In genomic region chr10:35341521-35341920, GRCh38 we compare ENCODE assay signal across 8 cellular contexts. TPM values are rescaled to one million over a fixed set of nuclear protein-coding genes. Genes with fewer than 3 reads are reported as not detected.
DNase-seq lines count a peak whose midpoint lies in the region; ATAC-seq, FAIRE-seq and TF ChIP-seq lines count a peak whose summit lies in the region.

No MANE protein-coding gene starts in this region.

- SMC1A ChIA-PET in GM12878 (lab: Charles Lee; ENCODE audit: uncharacterized antibody, unreplicated experiment) = interaction anchor here (0.6 to 5.6 kb wide), 9 partner anchors 11 to 1117 kb away, joined by 3 to 58 read pairs (median 3); no protein-coding TSS in a partner anchor

- H3K27me3 ChIP-seq in GM12878 (replicated peaks in 1 of 2; ENCODE audit: control insufficient read depth in 2 of 2, insufficient read depth in 2 of 2, low read length in 1 of 2) = no peaks in the 10 kb centered on the region
- no peaks in the 10 kb centered on the region for H3K27me3 ChIP-seq in sigmoid colon

- POLR2A ChIA-PET in GM12878 (lab: Charles Lee) = interaction anchor here (0.5 to 3.2 kb wide), 3 partner anchors 9 to 538 kb away, joined by 3 to 22 read pairs (median 3); no protein-coding TSS in a partner anchor

- no peak overlapping the region for H3K9ac ChIP-seq in GM12878 (ENCODE audit: control insufficient read depth, insufficient read depth, low read length)

- ATAC-seq in GM18502 (IDR thresholded peaks at IDR 0.05; ENCODE audit: poor library complexity, unreplicated experiment) (peak; percentile 75), GM21360 (IDR thresholded peaks at IDR 0.05; ENCODE audit: unreplicated experiment) (peak; percentile 74), HG03175 (IDR thresholded peaks at IDR 0.05; ENCODE audit: unreplicated experiment) (peak; percentile 80), GM12878 (peak; percentile 80)

- TF ChIP-seq EP300 in GM12878 (IDR thresholded peaks at IDR 0.05; ENCODE audit: borderline replicate concordance in 1 of 2, control insufficient read depth in 1 of 2, low read depth in 2 of 2, low read length in 2 of 2) (peak in 1 of 2 experiments; percentile 66; a peak in 1 of 4 replicates), sigmoid colon (IDR thresholded peaks at IDR 0.05) (no peak)

- H3K4me1 ChIP-seq in GM12878 (ENCODE audit: control insufficient read depth, insufficient read depth, low read length) (peaks cover 24% of the 10 kb centered on the region), sigmoid colon (peaks cover 0 to 66% (median 47%) of the 10 kb centered on the region in 4 donors)

- no peak for TF ChIP-seq CTCF in GM12878 (IDR thresholded peaks at IDR 0.05 in 2 of 3, conservative IDR thresholded peaks at IDR 0.05 in 1 of 3; ENCODE audit: control insufficient read depth in 2 of 3, extremely low read depth in 1 of 3, insufficient read depth in 1 of 3, low read depth in 3 of 3, low read length in 3 of 3)
- TF ChIP-seq CTCF in sigmoid colon (IDR thresholded peaks at IDR 0.05) = no peak

- FAIRE-seq in GM12878 (lab: Jason Lieb, UNC) = peak; percentile 97

- H3K36me3 ChIP-seq in GM12878 (ENCODE audit: control insufficient read depth in 2 of 2, insufficient read depth in 2 of 2, low read length in 1 of 2) = no peaks in the 10 kb centered on the region
- H3K36me3 ChIP-seq in sigmoid colon = no peaks in the 10 kb centered on the region

- H3K4me2 ChIP-seq in GM12878 (ENCODE audit: control insufficient read depth, insufficient read depth) = peak overlapping the region; percentile 96

- peak overlapping the region; percentile 73; the same call in 1 of the 2 replicates for H3K27ac ChIP-seq in GM12878 (ENCODE audit: control insufficient read depth, insufficient read depth)
- H3K27ac ChIP-seq in sigmoid colon = peak overlapping the region in 2 of 4 donors; percentile 32 to 48

- no peak overlapping the region for H2AFZ ChIP-seq in GM12878 (ENCODE audit: control insufficient read depth, low read depth, low read length)

- in situ Hi-C loops in GM12878 (cut with MboI) = no loop called here

- TF ChIP-seq RAD21 in GM12878 (IDR thresholded peaks at IDR 0.05; ENCODE audit: insufficient read depth, low read depth, low read length) = peak; percentile 12; the same call in 1 of the 2 replicates

- H3K9me3 ChIP-seq in GM12878 (replicated peaks; ENCODE audit: control insufficient read depth, insufficient read depth, low read length) = no peaks in the 10 kb centered on the region
- H3K9me3 ChIP-seq in sigmoid colon = no peaks in the 10 kb centered on the region

- H4K20me1 ChIP-seq in GM12878 (ENCODE audit: control insufficient read depth, insufficient read depth) = no peaks in the 10 kb centered on the region; the same call in 1 of the 2 replicates

- no peak for TF ChIP-seq POLR2A in GM12878 (IDR thresholded peaks at IDR 0.05; ENCODE audit: low read depth, low read length)
- TF ChIP-seq POLR2A in sigmoid colon (IDR thresholded peaks at IDR 0.05) = no peak

- RAD21 ChIA-PET in GM12878 (lab: Charles Lee; ENCODE audit: unreplicated experiment) = interaction anchor here (0.9 to 1.4 kb wide), 7 partner anchors 9 to 182 kb away, joined by 3 to 12 read pairs (median 3); no protein-coding TSS in a partner anchor

- intact Hi-C loops in GM12878 (cut with micrococcal nuclease; ENCODE audit: unreplicated experiment) (loop anchor here (1.0 to 2.0 kb wide), 2 partner anchors 15 to 38 kb away; no protein-coding TSS in a partner anchor), sigmoid colon (cut with DNase I) (no loop called here)

- H3K4me3 ChIP-seq in GM12878 = peak overlapping the region; percentile 55
- no peak overlapping the region for H3K4me3 ChIP-seq in sigmoid colon

- BruUV-seq in GM12878 (replicated peaks; lab: Mats Ljungman, UMichigan) = no TSS peak

- 2% methylated on average over 4 of the region's 4 CpGs for WGBS in GM12878 (ENCODE audit: insufficient coverage, insufficient replicate concordance, low lambda C conversion rate, missing lambda C conversion rate)
- 39 to 72% methylated on average over 4 of the region's 4 CpGs for WGBS in sigmoid colon, 2 donors

- peaks cover 64% of the 10 kb centered on the region for H3K79me2 ChIP-seq in GM12878 (ENCODE audit: control insufficient read depth, insufficient read depth, low read length)

- CTCF ChIA-PET in GM12878 (lab: Yijun Ruan, JAX) = interaction anchor here (0.6 to 1.6 kb wide), 4 partner anchors 10 to 14 kb away, joined by 3 to 7 read pairs (median 4); no protein-coding TSS in a partner anchor

- DNase-seq in GM12878 (ENCODE audit: low read depth, low spot score) (peak; percentile 80), NCI-H146 treated with DMSO at 0.1 percent for 48 hours (lab: John Stamatoyannopoulos, UW; ENCODE audit: unreplicated experiment) (no peak), sigmoid colon (no peak), CD1c-positive myeloid dendritic cell (ENCODE audit: extremely low spot score) (no peak)
- no peak for DNase-seq in effector CD4-positive, alpha-beta T cell

TF ChIP-seq in GM12878, 131 proteins besides CTCF, POLR2A, EP300 and RAD21 (continues in another document):
- TF ChIP-seq, protein P1, sequence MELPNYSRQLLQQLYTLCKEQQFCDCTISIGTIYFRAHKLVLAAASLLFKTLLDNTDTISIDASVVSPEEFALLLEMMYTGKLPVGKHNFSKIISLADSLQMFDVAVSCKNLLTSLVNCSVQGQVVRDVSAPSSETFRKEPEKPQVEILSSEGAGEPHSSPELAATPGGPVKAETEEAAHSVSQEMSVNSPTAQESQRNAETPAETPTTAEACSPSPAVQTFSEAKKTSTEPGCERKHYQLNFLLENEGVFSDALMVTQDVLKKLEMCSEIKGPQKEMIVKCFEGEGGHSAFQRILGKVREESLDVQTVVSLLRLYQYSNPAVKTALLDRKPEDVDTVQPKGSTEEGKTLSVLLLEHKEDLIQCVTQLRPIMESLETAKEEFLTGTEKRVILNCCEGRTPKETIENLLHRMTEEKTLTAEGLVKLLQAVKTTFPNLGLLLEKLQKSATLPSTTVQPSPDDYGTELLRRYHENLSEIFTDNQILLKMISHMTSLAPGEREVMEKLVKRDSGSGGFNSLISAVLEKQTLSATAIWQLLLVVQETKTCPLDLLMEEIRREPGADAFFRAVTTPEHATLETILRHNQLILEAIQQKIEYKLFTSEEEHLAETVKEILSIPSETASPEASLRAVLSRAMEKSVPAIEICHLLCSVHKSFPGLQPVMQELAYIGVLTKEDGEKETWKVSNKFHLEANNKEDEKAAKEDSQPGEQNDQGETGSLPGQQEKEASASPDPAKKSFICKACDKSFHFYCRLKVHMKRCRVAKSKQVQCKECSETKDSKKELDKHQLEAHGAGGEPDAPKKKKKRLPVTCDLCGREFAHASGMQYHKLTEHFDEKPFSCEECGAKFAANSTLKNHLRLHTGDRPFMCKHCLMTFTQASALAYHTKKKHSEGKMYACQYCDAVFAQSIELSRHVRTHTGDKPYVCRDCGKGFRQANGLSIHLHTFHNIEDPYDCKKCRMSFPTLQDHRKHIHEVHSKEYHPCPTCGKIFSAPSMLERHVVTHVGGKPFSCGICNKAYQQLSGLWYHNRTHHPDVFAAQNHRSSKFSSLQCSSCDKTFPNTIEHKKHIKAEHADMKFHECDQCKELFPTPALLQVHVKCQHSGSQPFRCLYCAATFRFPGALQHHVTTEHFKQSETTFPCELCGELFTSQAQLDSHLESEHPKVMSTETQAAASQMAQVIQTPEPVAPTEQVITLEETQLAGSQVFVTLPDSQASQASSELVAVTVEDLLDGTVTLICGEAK (IDR thresholded peaks at IDR 0.05; ENCODE audit: borderline replicate concordance) = no peak; the same call in 1 of the 2 replicates
- TF ChIP-seq PAX8 (IDR thresholded peaks at IDR 0.05) (no peak), IRF3 (IDR thresholded peaks at IDR 0.05) (no peak), ZNF274 (IDR thresholded peaks at IDR 0.05; ENCODE audit: insufficient read depth, insufficient read length) (no peak), USF2 (IDR thresholded peaks at IDR 0.05; ENCODE audit: borderline replicate concordance, low read depth, low read length) (no peak), POLR2AphosphoS2 (IDR thresholded peaks at IDR 0.05; ENCODE audit: low read depth, low read length) (no peak), RUNX3 (IDR thresholded peaks at IDR 0.05; ENCODE audit: low read length) (peak; percentile 48; the same call in 1 of the 2 replicates), NRF1 (conservative IDR thresholded peaks at IDR 0.05; ENCODE audit: low read depth, low read length) (no peak)

RNA-seq across cellular contexts. Expression of gene CCNY, which starts 5.2 kb away (rescaled TPM):
- 18.2 and 19.4 TPM in 2 replicates for total RNA-seq in GM12878 (2013; cell fraction: nucleolus; rRNA removed)
- total RNA-seq in GM12878 (2014; rRNA removed) (26.8 and 28.1 TPM in 2 replicates), GM12878 (2014; rRNA removed; fragmentation: Illumina TruSeq; extraction: Trizol) (23.6 and 25.3 TPM in 2 replicates), GM12878 (2021) (47.8 and 50.0 TPM in 2 replicates), sigmoid colon (10 to 100 TPM; 35.7 to 45.7 (median 40.7) TPM)
- polyA plus RNA-seq in GM12878 (2011; ENCODE audit: low read depth) = 13.3 TPM
- polyA plus RNA-seq in GM12878 (2011; rRNA removed) (47.3 and 47.9 TPM in 2 replicates), GM12878 (2014; fragmentation: Illumina TruSeq; extraction: Trizol) (43.9 and 48.5 TPM in 2 replicates), GM12878 (2014; fragmentation: Nextera tagmentation; extraction: Ambion mirVana) (1 to 10 TPM; 6.5 to 7.7 TPM), GM12878 (2014; rRNA removed) (29.6 and 34.2 TPM in 2 replicates), GM12878 (2016; fragmentation: Nextera tagmentation; extraction: Ambion mirVana) (1 to 10 TPM; 3.6 to 5.0 TPM), sigmoid colon (10 to 100 TPM; 24.0 to 27.7 (median 25.2) TPM)
- polyA plus RNA-seq in GM12878 (2011; cell fraction: cytosol; rRNA removed) = 21.0 and 23.0 TPM in 2 replicates
- 10.0 and 14.8 TPM in 2 replicates for polyA plus RNA-seq in GM12878 (2011; cell fraction: nucleus; rRNA removed)
- 22.2 and 22.7 TPM in 2 replicates for polyA plus RNA-seq in GM12878 (2012)
- polyA minus RNA-seq in GM12878 (2011; rRNA and poly(A)+ RNA removed) = 59.8 and 67.7 TPM in 2 replicates
- 8.8 and 17.6 TPM in 2 replicates for polyA minus RNA-seq in GM12878 (2011; cell fraction: cytosol; rRNA and poly(A)+ RNA removed)
- polyA minus RNA-seq in GM12878 (2011; cell fraction: nucleus; rRNA and poly(A)+ RNA removed) = 7.0 and 12.2 TPM in 2 replicates
